28 cellular contexts compared by ENCODE assay signal in genomic region chr11:10978189-10978588, GRCh38.
"Had no signal": no experiment of that assay in that cellular context is flagged by ENCODE, and none has a peak within 500 bp of the region (broad histone marks: within the 10 kb centered on the region; RNA-seq: fewer than 3 reads in every experiment).

No MANE protein-coding gene starts in this region.

- H3K27ac Mint-ChIP-seq: activated CD4-positive, alpha-beta memory T cell treated with anti-CD3 and anti-CD28 coated beads, Interleukin-2, amount 10 ng/mL, durations not matched to agents 7 days and 5 days; activated CD4-positive, alpha-beta T cell treated with anti-CD3 and anti-CD28 coated beads for 36 hours; activated naive CD4-positive, alpha-beta T cell treated with anti-CD3 and anti-CD28 coated beads for 36 hours; activated naive CD8-positive, alpha-beta T cell; activated T-helper 17 cell treated with anti-CD3 and anti-CD28 coated beads, Interleukin-2, amount 50 U/mL, for 72 hours; brain; T-cell had no signal

- ATAC-seq: activated CD4-positive, alpha-beta T cell treated with anti-CD3 and anti-CD28 coated beads for 36 hours; activated T-helper 17 cell treated with anti-CD3 and anti-CD28 coated beads, Interleukin-2, amount 50 U/mL, for 72 hours; Panc1; Right ventricle myocardium inferior; T-cell had no signal

- DNase-seq: activated CD4-positive, alpha-beta memory T cell treated with anti-CD3 and anti-CD28 coated beads, Interleukin-2, amount 10 ng/mL, durations not matched to agents 7 days and 5 days; activated CD4-positive, alpha-beta T cell treated with anti-CD3 and anti-CD28 coated beads for 36 hours; activated CD4-positive, alpha-beta T cell treated with anti-CD3 and anti-CD28 coated beads, Interleukin-2, amount 50 U/mL, for 1 hour; activated gamma-delta T cell; activated naive CD4-positive, alpha-beta T cell treated with anti-CD3 and anti-CD28 coated beads for 36 hours; activated T-cell treated with anti-CD3 and anti-CD28 coated beads for 4 hours; activated T-cell treated with anti-CD3 and anti-CD28 coated beads, Interleukin-2, amount 50 U/mL, for 48 hours; amygdala; NCI-H1105; NCI-H1436 treated with DMSO at 0.1 percent for 48 hours; NCI-H187; NCI-H2081; NCI-H524; OCI-M1; RPMI8226; T-cell; T-helper 2 cell; T1000 had no signal

- H3K27ac ChIP-seq: SK-N-MC, VCaP had no signal

- H3K4me3 Mint-ChIP-seq: activated CD4-positive, alpha-beta memory T cell treated with anti-CD3 and anti-CD28 coated beads, Interleukin-2, amount 10 ng/mL, durations not matched to agents 7 days and 5 days; activated CD4-positive, alpha-beta T cell treated with anti-CD3 and anti-CD28 coated beads for 36 hours; activated naive CD4-positive, alpha-beta T cell treated with anti-CD3 and anti-CD28 coated beads for 36 hours; activated naive CD8-positive, alpha-beta T cell; activated T-helper 17 cell treated with anti-CD3 and anti-CD28 coated beads, Interleukin-2, amount 50 U/mL, for 72 hours; brain; central memory CD8-positive, alpha-beta T cell; T-cell had no signal

- H3K9me3 Mint-ChIP-seq: activated CD4-positive, alpha-beta memory T cell treated with anti-CD3 and anti-CD28 coated beads, Interleukin-2, amount 10 ng/mL, durations not matched to agents 7 days and 5 days; activated naive CD4-positive, alpha-beta T cell treated with anti-CD3 and anti-CD28 coated beads for 36 hours; activated T-helper 17 cell treated with anti-CD3 and anti-CD28 coated beads, Interleukin-2, amount 50 U/mL, for 72 hours; central memory CD8-positive, alpha-beta T cell; T-cell had no signal

- H3K36me3 Mint-ChIP-seq: activated naive CD8-positive, alpha-beta T cell; brain; T-cell had no signal

- FAIRE-seq: astrocyte, TTC549 had no signal

- H3K4me3 ChIP-seq: SK-N-MC had no signal

- H3K4me1 Mint-ChIP-seq: activated CD4-positive, alpha-beta T cell treated with anti-CD3 and anti-CD28 coated beads for 36 hours; activated T-helper 17 cell treated with anti-CD3 and anti-CD28 coated beads, Interleukin-2, amount 50 U/mL, for 72 hours; central memory CD8-positive, alpha-beta T cell had no signal

- H3K27me3 Mint-ChIP-seq: activated CD4-positive, alpha-beta T cell treated with anti-CD3 and anti-CD28 coated beads for 36 hours had no signal
